ENCODE assay signal across 8 cellular contexts in the genomic region with DNA sequence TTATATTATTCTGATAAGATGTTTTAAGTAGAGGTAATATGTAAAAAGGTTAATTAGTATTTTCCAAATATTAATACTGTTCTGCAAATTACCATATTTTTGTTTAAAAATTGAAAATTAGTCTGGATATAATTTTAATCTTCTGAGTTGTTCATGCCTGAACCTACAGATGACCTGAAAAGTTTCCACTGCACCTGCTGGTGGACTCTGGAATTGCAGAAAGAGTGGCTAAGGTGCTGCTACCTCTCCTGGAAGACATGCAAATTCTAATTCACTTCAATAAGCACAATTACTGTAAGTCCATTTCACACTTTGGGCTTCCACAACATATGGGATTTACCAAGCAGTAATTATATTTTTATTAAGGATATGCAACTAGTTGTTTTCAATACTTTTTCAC.
A peak's percentile ranks its signal among the peaks of the same experiment; 100 is the strongest.
DNase-seq lines count a peak whose midpoint lies in the region; ATAC-seq, FAIRE-seq and TF ChIP-seq lines count a peak whose summit lies in the region.

No MANE protein-coding gene starts in this region.

- no peaks in the 10 kb centered on the region for H3K36me3 Mint-ChIP-seq in activated CD4-positive, alpha-beta memory T cell treated with anti-CD3 and anti-CD28 coated beads for 36 hours

- H3K27me3 ChIP-seq in vagina: no peaks in the 10 kb centered on the region

- no peaks in the 10 kb centered on the region for H3K36me3 ChIP-seq in vagina

- intact Hi-C loops in activated CD4-positive, alpha-beta memory T cell treated with anti-CD3 and anti-CD28 coated beads for 36 hours (cut with micrococcal nuclease): no loop called here
- intact Hi-C loops in vagina (cut with DNase I): no loop called here

- TF ChIP-seq POLR2A in GM12892 (IDR thresholded peaks at IDR 0.05; ENCODE audit: low read depth, low read length): no peak
- TF ChIP-seq POLR2A in erythroblast (IDR thresholded peaks at IDR 0.05; ENCODE audit: low read length): no peak
- TF ChIP-seq POLR2A in vagina (IDR thresholded peaks at IDR 0.05): no peak

- H3K9me3 Mint-ChIP-seq in activated CD4-positive, alpha-beta memory T cell treated with anti-CD3 and anti-CD28 coated beads for 36 hours: no peaks in the 10 kb centered on the region

- ATAC-seq in HG02885 (IDR thresholded peaks at IDR 0.05; ENCODE audit: poor library complexity, unreplicated experiment): no peak

- H3K4me1 Mint-ChIP-seq in activated CD4-positive, alpha-beta memory T cell treated with anti-CD3 and anti-CD28 coated beads for 36 hours (ENCODE audit: low read depth): no peaks in the 10 kb centered on the region

- CTCF ChIA-PET in AG04449 (lab: Yijun Ruan, JAX): no interaction called here
- CTCF ChIA-PET in activated CD4-positive, alpha-beta memory T cell treated with anti-CD3 and anti-CD28 coated beads for 36 hours (lab: Charles Lee): no interaction called here

- TF ChIP-seq CTCF in AG04449 (IDR thresholded peaks at IDR 0.05; ENCODE audit: insufficient read depth, low read length, missing control alignments) (peak; percentile 41), LNCAP (IDR thresholded peaks at IDR 0.05) (peak; percentile 71), vagina (IDR thresholded peaks at IDR 0.05) (no peak)

- peaks cover 3% of the 10 kb centered on the region for H3K27me3 Mint-ChIP-seq in activated CD4-positive, alpha-beta memory T cell treated with anti-CD3 and anti-CD28 coated beads for 36 hours

- no peak overlapping the region for H3K27ac ChIP-seq in vagina

- POLR2A ChIA-PET in AG04449 (lab: Yijun Ruan, JAX): no interaction called here
- POLR2A ChIA-PET in activated CD4-positive, alpha-beta memory T cell treated with anti-CD3 and anti-CD28 coated beads for 36 hours (lab: Charles Lee): no interaction called here

- no peaks in the 10 kb centered on the region for H3K4me1 ChIP-seq in vagina

- H3K4me3 Mint-ChIP-seq in activated CD4-positive, alpha-beta memory T cell treated with anti-CD3 and anti-CD28 coated beads for 36 hours: no peak overlapping the region

- H3K4me3 ChIP-seq in AG04449 (ENCODE audit: low read depth, low read length) (no peak overlapping the region), vagina (no peak overlapping the region)

- no peaks in the 10 kb centered on the region for H3K9me3 ChIP-seq in vagina

- DNase-seq in AG04449 (ENCODE audit: low read depth, low spot score) (no peak), GM12892 (ENCODE audit: insufficient read length) (no peak), erythroblast (lab: John Stamatoyannopoulos, UW) (peak; percentile 15 to 48), vagina (ENCODE audit: extremely low spot score in 2 of 2) (no peak)
- peak; percentile 78 for DNase-seq in activated CD4-positive, alpha-beta memory T cell treated with anti-CD3 and anti-CD28 coated beads for 36 hours
- DNase-seq in stimulated activated CD4-positive, alpha-beta T cell treated with anti-CD3 and anti-CD28 coated beads, Interleukin-15, amount 100 ng/mL, for 24 hours: peak; percentile 75

- H3K27ac Mint-ChIP-seq in activated CD4-positive, alpha-beta memory T cell treated with anti-CD3 and anti-CD28 coated beads for 36 hours: no peak overlapping the region

- FAIRE-seq in GM12892 (lab: Jason Lieb, UNC): peak; percentile 46

Comparison
In these comparisons a context has a peak if more than half of its experiments do, and no peak if none do; other contexts are left out.
1. DNase-seq: peak in activated CD4-positive, alpha-beta memory T cell treated with anti-CD3 and anti-CD28 coated beads for 36 hours (single experiment), erythroblast (2 of 2) and stimulated activated CD4-positive, alpha-beta T cell treated with anti-CD3 and anti-CD28 coated beads, Interleukin-15, amount 100 ng/mL, for 24 hours (single experiment); none in AG04449 (single experiment), GM12892 (single experiment) and vagina (0 of 2).
2. CTCF ChIP-seq: peak in AG04449 (single experiment) and LNCAP (single experiment); none in vagina (0 of 3).